In the genomic region with DNA sequence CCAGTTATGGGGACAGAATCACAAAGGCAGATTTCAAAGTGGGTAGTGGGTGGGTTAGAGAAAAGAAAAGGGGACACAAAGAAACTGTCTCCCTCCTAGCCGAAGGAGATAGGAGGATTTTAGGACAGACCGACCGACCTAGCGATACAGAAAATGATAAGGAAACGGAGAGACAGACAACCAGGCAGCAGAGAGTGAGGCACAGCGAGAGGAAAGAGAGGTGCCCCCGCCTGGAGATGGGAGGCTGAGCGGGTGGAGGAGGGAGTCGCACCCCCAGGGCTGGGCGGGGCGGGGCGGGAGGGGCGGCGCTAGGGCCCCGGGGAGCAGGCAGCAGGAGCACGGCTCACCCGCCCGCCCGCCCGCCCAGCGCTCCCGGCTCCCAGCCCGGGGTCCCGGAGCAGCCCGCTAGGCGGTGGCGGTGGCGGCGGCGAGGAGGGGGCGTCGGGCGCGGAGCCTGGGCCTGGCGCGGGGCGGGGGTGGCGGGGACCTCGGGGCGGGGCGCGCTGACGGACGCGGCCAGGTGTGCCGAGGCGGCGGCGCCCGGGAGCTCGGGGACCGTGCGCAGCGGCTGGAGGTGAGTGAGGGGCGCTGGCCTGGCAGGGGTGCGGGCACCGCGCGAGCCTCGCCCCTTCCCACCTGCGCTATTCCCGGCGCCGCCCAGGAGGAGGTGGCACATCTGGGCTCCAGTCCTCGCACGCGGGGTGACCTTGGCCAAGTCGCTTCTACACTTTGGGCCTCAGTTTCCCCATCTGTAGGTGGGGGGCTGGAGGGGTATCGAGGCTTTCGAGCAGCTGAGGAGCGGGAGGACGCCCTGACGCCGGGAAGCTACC, we compare ENCODE assay signal across 8 cellular contexts. TPM values are rescaled to one million over a fixed set of nuclear protein-coding genes. Genes with fewer than 3 reads are reported as not detected.
DNase-seq lines count a peak whose midpoint lies in the region; ATAC-seq and TF ChIP-seq lines count a peak whose summit lies in the region.

No MANE protein-coding gene starts in this region.

- H3K4me3 Mint-ChIP-seq in IgD-negative memory B cell = peak overlapping the region; percentile 91 to 97 (median 93)
- H3K4me3 Mint-ChIP-seq in activated T-helper 1 cell treated with anti-CD3 and anti-CD28 coated beads, Interleukin-12 subunit alpha, Interleukin-12 subunit beta, Interleukin-2, Interleukin-4 antibody, amounts not matched to agents 30 ng/mL and 10 ng/mL and 1 ng/mL, durations not matched to agents 14 hours and 24 hours and 36 hours = peak overlapping the region; percentile 73
- H3K4me3 Mint-ChIP-seq in osteocyte (ENCODE audit: unreplicated experiment) = peak overlapping the region; percentile 78

- peak overlapping the region; percentile 37 to 83 (median 69) for H3K27ac Mint-ChIP-seq in IgD-negative memory B cell
- no peak overlapping the region for H3K27ac Mint-ChIP-seq in activated T-helper 1 cell treated with anti-CD3 and anti-CD28 coated beads, Interleukin-12 subunit alpha, Interleukin-12 subunit beta, Interleukin-2, Interleukin-4 antibody, amounts not matched to agents 30 ng/mL and 10 ng/mL and 1 ng/mL, durations not matched to agents 14 hours and 24 hours and 36 hours
- H3K27ac Mint-ChIP-seq in osteocyte (ENCODE audit: unreplicated experiment) = peak overlapping the region; percentile 16

- H3K27me3 Mint-ChIP-seq in IgD-negative memory B cell (no peaks in the 10 kb centered on the region), osteocyte (ENCODE audit: unreplicated experiment) (no peaks in the 10 kb centered on the region)
- H3K27me3 Mint-ChIP-seq in activated T-helper 1 cell treated with anti-CD3 and anti-CD28 coated beads, Interleukin-12 subunit alpha, Interleukin-12 subunit beta, Interleukin-2, Interleukin-4 antibody, amounts not matched to agents 30 ng/mL and 10 ng/mL and 1 ng/mL, durations not matched to agents 14 hours and 24 hours and 36 hours (ENCODE audit: insufficient read depth) = peaks cover 26% of the 10 kb centered on the region

- H3K36me3 Mint-ChIP-seq in IgD-negative memory B cell (no peaks in the 10 kb centered on the region), osteocyte (ENCODE audit: unreplicated experiment) (peaks cover 2% of the 10 kb centered on the region)
- H3K36me3 Mint-ChIP-seq in activated T-helper 1 cell treated with anti-CD3 and anti-CD28 coated beads, Interleukin-12 subunit alpha, Interleukin-12 subunit beta, Interleukin-2, Interleukin-4 antibody, amounts not matched to agents 30 ng/mL and 10 ng/mL and 1 ng/mL, durations not matched to agents 14 hours and 24 hours and 36 hours (ENCODE audit: low read depth) = no peaks in the 10 kb centered on the region

- H3K4me1 ChIP-seq in foreskin keratinocyte = peaks cover 5% of the 10 kb centered on the region

- peaks cover 3% of the 10 kb centered on the region for H3K27me3 ChIP-seq in foreskin keratinocyte

- DNase-seq in NCI-H82 (lab: John Stamatoyannopoulos, UW) (peak; percentile 31), NCI-H82 treated with DMSO at 0.1 percent for 48 hours (lab: John Stamatoyannopoulos, UW; ENCODE audit: unreplicated experiment) (no peak), foreskin keratinocyte (no peak), osteocyte (ENCODE audit: extremely low spot score, unreplicated experiment) (no peak), dedifferentiated amniotic fluid mesenchymal stem cell (ENCODE audit: extremely low spot score) (no peak), KG1 (lab: John Stamatoyannopoulos, UW) (no peak)
- DNase-seq in activated T-helper 1 cell treated with anti-CD3 and anti-CD28 coated beads, Interleukin-12 subunit alpha, Interleukin-12 subunit beta, Interleukin-2, Interleukin-4 antibody, amounts not matched to agents 30 ng/mL and 10 ng/mL and 1 ng/mL, durations not matched to agents 14 hours and 24 hours and 36 hours (ENCODE audit: low spot score) = no peak

- H3K27ac ChIP-seq in foreskin keratinocyte = peak overlapping the region; percentile 53

- intact Hi-C loops in activated T-helper 1 cell treated with anti-CD3 and anti-CD28 coated beads, Interleukin-12 subunit alpha, Interleukin-12 subunit beta, Interleukin-2, Interleukin-4 antibody, amounts not matched to agents 30 ng/mL and 10 ng/mL and 1 ng/mL, durations not matched to agents 14 hours and 24 hours and 36 hours (cut with micrococcal nuclease) = no loop called here

- H3K9me3 Mint-ChIP-seq in IgD-negative memory B cell (no peaks in the 10 kb centered on the region), osteocyte (ENCODE audit: unreplicated experiment) (no peaks in the 10 kb centered on the region)
- no peaks in the 10 kb centered on the region for H3K9me3 Mint-ChIP-seq in activated T-helper 1 cell treated with anti-CD3 and anti-CD28 coated beads, Interleukin-12 subunit alpha, Interleukin-12 subunit beta, Interleukin-2, Interleukin-4 antibody, amounts not matched to agents 30 ng/mL and 10 ng/mL and 1 ng/mL, durations not matched to agents 14 hours and 24 hours and 36 hours

- TF ChIP-seq CTCF in foreskin keratinocyte (conservative IDR thresholded peaks at IDR 0.05) (peak; percentile 2), osteocyte (IDR thresholded peaks at IDR 0.05) (no peak)

- H3K4me1 Mint-ChIP-seq in IgD-negative memory B cell = peaks cover 29 to 43% (median 38%) of the 10 kb centered on the region in 3 donors
- H3K4me1 Mint-ChIP-seq in activated T-helper 1 cell treated with anti-CD3 and anti-CD28 coated beads, Interleukin-12 subunit alpha, Interleukin-12 subunit beta, Interleukin-2, Interleukin-4 antibody, amounts not matched to agents 30 ng/mL and 10 ng/mL and 1 ng/mL, durations not matched to agents 14 hours and 24 hours and 36 hours (ENCODE audit: low read depth) = peaks cover 16% of the 10 kb centered on the region
- peaks cover 47% of the 10 kb centered on the region for H3K4me1 Mint-ChIP-seq in osteocyte (ENCODE audit: unreplicated experiment)

- ATAC-seq in foreskin keratinocyte = peak; percentile 51

RNA-seq across cellular contexts. Expression of a gene that starts 15.9 kb away (rescaled TPM):
- polyA plus RNA-seq in IgD-negative memory B cell (4.8 TPM), foreskin keratinocyte (6.9 and 7.0 TPM in 2 replicates)
- total RNA-seq in activated T-helper 1 cell treated with anti-CD3 and anti-CD28 coated beads, Interleukin-12 subunit alpha, Interleukin-12 subunit beta, Interleukin-2, Interleukin-4 antibody, amounts not matched to agents 30 ng/mL and 10 ng/mL and 1 ng/mL, durations not matched to agents 14 hours and 24 hours and 36 hours = not detected in 2 replicates
- total RNA-seq in foreskin keratinocyte (8.8 and 10.1 TPM in 2 replicates), osteocyte (17.8 and 18.4 TPM in 2 replicates)

RNA-seq across cellular contexts. Expression of a gene that starts 36.5 kb away (rescaled TPM):
- polyA plus RNA-seq in IgD-negative memory B cell (not detected), foreskin keratinocyte (0.33 and 0.35 TPM in 2 replicates)
- 0.49 and 0.51 TPM in 2 replicates for total RNA-seq in activated T-helper 1 cell treated with anti-CD3 and anti-CD28 coated beads, Interleukin-12 subunit alpha, Interleukin-12 subunit beta, Interleukin-2, Interleukin-4 antibody, amounts not matched to agents 30 ng/mL and 10 ng/mL and 1 ng/mL, durations not matched to agents 14 hours and 24 hours and 36 hours
- total RNA-seq in foreskin keratinocyte (0.34 and 0.53 TPM in 2 replicates), osteocyte (0.27 and 1.5 TPM in 2 replicates)
